1 cellular context compared by ENCODE assay signal in genomic region chr12:66804555-66804954, GRCh38.
A peak's percentile ranks its signal among the peaks of the same experiment; 100 is the strongest.
TF ChIP-seq lines count a peak whose summit lies in the region.

No MANE protein-coding gene starts in this region.

TF ChIP-seq in HEK293, 187 proteins besides CTCF, POLR2A, EP300 and RAD21 (continued from another document):
- TF ChIP-seq ZNF518A (tag by site-specific recombination; conservative IDR thresholded peaks at IDR 0.05; ENCODE audit: low read depth) (0 out of 2 replicates have a peak, but pooled peaks have one; percentile 26), ZFHX2 (tag by site-specific recombination; conservative IDR thresholded peaks at IDR 0.05) (no peak), REPIN1 (tag by site-specific recombination; IDR thresholded peaks at IDR 0.05; ENCODE audit: low read depth) (no peak), TRIM28 (IDR thresholded peaks at IDR 0.05; ENCODE audit: borderline replicate concordance, low read length) (peak; percentile 21; the same call in 1 of the 2 replicates), KLF9 (tag by site-specific recombination; IDR thresholded peaks at IDR 0.05; ENCODE audit: low read depth) (no peak), ZNF785 (tag by site-specific recombination; IDR thresholded peaks at IDR 0.05) (no peak)
